In genomic region chr19:40240332-40240731, GRCh38 we compare ENCODE assay signal across 2 cellular contexts.
TF ChIP-seq lines count a peak whose summit lies in the region.

No MANE protein-coding gene starts in this region.

TF ChIP-seq in HEK293, 187 proteins besides CTCF, POLR2A, EP300 and RAD21:
- no peak for TF ChIP-seq BCL11A (tag by site-specific recombination; IDR thresholded peaks at IDR 0.05; ENCODE audit: low read depth)
- 0 out of 2 replicates have a peak, but pooled peaks have one; percentile 58 for TF ChIP-seq SCRT2 (tag by site-specific recombination; IDR thresholded peaks at IDR 0.05)

TF ChIP-seq in GM12891, 5 proteins besides CTCF, POLR2A, EP300 and RAD21:
- TF ChIP-seq POU2F2 (IDR thresholded peaks at IDR 0.05; ENCODE audit: low read depth, low read length), result no peak
- TF ChIP-seq PAX5 (IDR thresholded peaks at IDR 0.05; ENCODE audit: insufficient read depth, low read length, severe bottlenecking), result no peak
- no peak for TF ChIP-seq TAF1 (IDR thresholded peaks at IDR 0.05; ENCODE audit: low read depth, low read length)
- TF ChIP-seq POLR2AphosphoS5 (IDR thresholded peaks at IDR 0.05; ENCODE audit: low read depth, low read length), result no peak
- no peak for TF ChIP-seq SPI1 (IDR thresholded peaks at IDR 0.05; ENCODE audit: low read depth, low read length)
